Comparison of ENCODE assay signal across 9 cellular contexts in genomic region chr7:90149428-90149827, GRCh38. TPM values are rescaled to one million over a fixed set of nuclear protein-coding genes. Genes with fewer than 3 reads are reported as not detected.
DNase-seq lines count a peak whose midpoint lies in the region; ATAC-seq and TF ChIP-seq lines count a peak whose summit lies in the region.
"Not testable (repeated sequence)": the region's sequence is repeated elsewhere in the genome, so short reads cannot be mapped to it uniquely, and the experiment has no call there.
"Had no signal": no experiment of that assay in that cellular context is flagged by ENCODE, and none has a peak within 500 bp of the region (broad histone marks: within the 10 kb centered on the region; RNA-seq: fewer than 3 reads in every experiment).

No MANE protein-coding gene starts in this region.

- H3K27ac Mint-ChIP-seq in endothelial cell (ENCODE audit: unreplicated experiment); type B pancreatic cell: not testable (repeated sequence)

- not testable (repeated sequence) for H3K79me2 ChIP-seq in GM23248 (ENCODE audit: insufficient read depth); PC-9 (ENCODE audit: low read depth)

- TF ChIP-seq CTCF in LNCAP (IDR thresholded peaks at IDR 0.05) (peak; percentile 57), PC-9 (conservative IDR thresholded peaks at IDR 0.05) (peak; percentile 70), endothelial cell (IDR thresholded peaks at IDR 0.05; ENCODE audit: unreplicated experiment) (peak; percentile 47), lower lobe of right lung (IDR thresholded peaks at IDR 0.05) (peak; percentile 31), type B pancreatic cell (conservative IDR thresholded peaks at IDR 0.05) (peak; percentile 71)

- CTCF ChIA-PET in PC-9 (lab: Charles Lee) = interaction anchor here (0.7 kb wide), 1 partner anchor 381 kb away, joined by 4 read pairs; no protein-coding TSS in a partner anchor

- BruUV-seq in PC-9 (replicated peaks; lab: Mats Ljungman, UMichigan) = not testable (repeated sequence)

- H3K36me3 Mint-ChIP-seq in endothelial cell (ENCODE audit: low read depth, unreplicated experiment); type B pancreatic cell: not testable (repeated sequence)

- H3F3A ChIP-seq in GM23248 (ENCODE audit: insufficient read depth); PC-9 (ENCODE audit: insufficient read depth, low read depth): not testable (repeated sequence)

- POLR2A ChIA-PET in PC-9 (lab: Charles Lee; ENCODE audit: unreplicated experiment) = not testable (repeated sequence)

- not testable (repeated sequence) for H3K4me2 ChIP-seq in GM23248 (ENCODE audit: unreplicated experiment); PC-9

- not testable (repeated sequence) for H3K9me2 ChIP-seq in GM23248 (ENCODE audit: insufficient read depth); PC-9 (ENCODE audit: insufficient read depth)

- not testable (repeated sequence) for H3K27me3 Mint-ChIP-seq in endothelial cell (ENCODE audit: unreplicated experiment)
- peaks cover 15% of the 10 kb centered on the region for H3K27me3 Mint-ChIP-seq in type B pancreatic cell

- peak; percentile 69 for DNase-seq in DMS 273 (lab: John Stamatoyannopoulos, UW; ENCODE audit: unreplicated experiment)
- peak; percentile 47 for DNase-seq in GM23248
- peak in 1 of 2 experiments; percentile 47 for DNase-seq in PC-9
- peak; percentile 32 to 38 for DNase-seq in activated T-cell treated with anti-CD3 and anti-CD28 coated beads, Interleukin-2, amount 50 U/mL, for 48 hours
- peak; percentile 64 for DNase-seq in endothelial cell (ENCODE audit: low spot score)
- not testable (repeated sequence) for DNase-seq in lower lobe of right lung; type B pancreatic cell (ENCODE audit: extremely low spot score, unreplicated experiment)

- H3K9me3 Mint-ChIP-seq in endothelial cell (ENCODE audit: unreplicated experiment); type B pancreatic cell: not testable (repeated sequence)

- H3K27me3 ChIP-seq in GM23248 (replicated peaks; ENCODE audit: insufficient read depth); PC-9 (ENCODE audit: insufficient read depth, low read depth); lower lobe of right lung (ENCODE audit: low read depth): not testable (repeated sequence)

- not testable (repeated sequence) for H3K4me3 Mint-ChIP-seq in endothelial cell (ENCODE audit: unreplicated experiment); type B pancreatic cell

- not testable (repeated sequence) for H4K20me1 ChIP-seq in GM23248 (ENCODE audit: insufficient read depth); PC-9 (ENCODE audit: insufficient read depth)

- H3K4me3 ChIP-seq in GM23248, PC-9, lower lobe of right lung: not testable (repeated sequence)

- intact Hi-C loops in PC-9 (cut with micrococcal nuclease; ENCODE audit: unreplicated experiment) = loop anchor here (10.0 kb wide), 1 partner anchor 1905 kb away; no protein-coding TSS in a partner anchor
- intact Hi-C loops in lower lobe of right lung (cut with DNase I) = not testable (repeated sequence)

- not testable (repeated sequence) for H3K4me1 ChIP-seq in GM23248 (ENCODE audit: insufficient read depth); PC-9 (replicated peaks; ENCODE audit: insufficient read depth); lower lobe of right lung

- H3K9me3 ChIP-seq in GM23248 (ENCODE audit: low read depth); PC-9 (ENCODE audit: insufficient read depth, low read depth); lower lobe of right lung: not testable (repeated sequence)

- in situ Hi-C loops in GM23248 (cut with MboI) = not testable (repeated sequence)

- H3K4me1 Mint-ChIP-seq in endothelial cell (ENCODE audit: unreplicated experiment); type B pancreatic cell (ENCODE audit: unreplicated experiment): not testable (repeated sequence)

- not testable (repeated sequence) for ATAC-seq in lower lobe of right lung

- H2AFZ ChIP-seq in GM23248, PC-9: not testable (repeated sequence)

- H3K36me3 ChIP-seq in GM23248 (ENCODE audit: low read depth); PC-9 (ENCODE audit: low read depth); lower lobe of right lung: not testable (repeated sequence)

- not testable (repeated sequence) for H3K27ac ChIP-seq in GM23248, PC-9, lower lobe of right lung

- not testable (repeated sequence) for H3K9ac ChIP-seq in GM23248

RNA-seq across cellular contexts. Expression of gene STEAP1, which starts 4.8 kb away (rescaled TPM):
- total RNA-seq in GM23248 (2014; rRNA removed; shearing (Covaris generic)) = 97.7 and 120 TPM in 2 replicates
- 139 and 140 TPM in 2 replicates for polyA plus RNA-seq in GM23248 (2016; fragmentation: Nextera tagmentation; extraction: Ambion mirVana)
- total RNA-seq in PC-9 (2021) = 6.3 and 6.5 TPM in 2 replicates
- 1.0 TPM for total RNA-seq in endothelial cell (ENCODE audit: unreplicated experiment)
- 8.2 TPM for total RNA-seq in lower lobe of right lung
- 2.9 and 3.4 TPM in 2 replicates for total RNA-seq in type B pancreatic cell (ENCODE audit: low replicate concordance)
- polyA plus RNA-seq: IgD-negative memory B cell had no signal

Comparison
In these comparisons a context has a peak if more than half of its experiments do, and no peak if none do; other contexts are left out.
1. RNA of gene STEAP1, which starts 4.8 kb away (total RNA-seq): 97.7 to 120 TPM in GM23248; 8.2 TPM in lower lobe of right lung (single experiment), 6.3 to 6.5 TPM in PC-9, 2.9 to 3.4 TPM in type B pancreatic cell and 1.0 TPM in endothelial cell (single experiment); every median in the first group is over 10 times any median in the second.
2. Peak in every context shown above with its lines, with median percentiles within 50 percentile points of each other: CTCF ChIP-seq.